ENCODE assay signal across 16 cellular contexts in the genomic region with DNA sequence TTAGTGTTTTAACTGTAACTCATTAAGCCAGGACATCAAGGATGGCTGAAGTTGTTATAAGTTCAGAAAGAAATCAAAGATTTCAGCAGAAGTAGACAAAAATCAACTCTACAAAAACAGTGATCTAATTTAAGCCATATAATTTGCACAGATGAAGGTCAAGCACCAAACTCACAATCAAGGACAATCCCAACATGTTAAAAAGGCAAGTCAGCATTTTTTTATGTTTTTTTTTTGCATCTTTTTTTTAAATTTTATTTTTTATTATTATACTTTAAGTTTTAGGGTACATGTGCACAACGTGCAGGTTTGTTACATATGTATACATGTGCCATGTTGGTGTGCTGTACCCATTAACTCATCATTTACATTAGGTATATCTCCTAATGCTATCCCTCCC. TPM values are rescaled to one million over a fixed set of nuclear protein-coding genes. Genes with fewer than 3 reads are reported as not detected.
"Had no signal": no experiment of that assay in that cellular context is flagged by ENCODE, and none has a peak within 500 bp of the region (broad histone marks: within the 10 kb centered on the region; RNA-seq: fewer than 3 reads in every experiment).

No MANE protein-coding gene starts in this region.

RNA-seq across cellular contexts. Expression of a gene that starts 4.7 kb away (rescaled TPM):
- total RNA-seq: activated CD4-positive, alpha-beta memory T cell treated with anti-CD3 and anti-CD28 coated beads for 36 hours; activated CD4-positive, alpha-beta T cell treated with anti-CD3 and anti-CD28 coated beads, Interleukin-2, amount 10 ng/mL, durations not matched to agents 24 days and 14 days; activated CD8-positive, alpha-beta memory T cell treated with anti-CD3 and anti-CD28 coated beads for 36 hours; activated CD8-positive, alpha-beta T cell treated with anti-CD3 and anti-CD28 coated beads for 36 hours; activated naive CD4-positive, alpha-beta T cell treated with anti-CD3 and anti-CD28 coated beads for 36 hours; activated naive CD4-positive, alpha-beta T cell treated with anti-CD3 and anti-CD28 coated beads, Interleukin-2, amount 50 U/mL, for 72 hours; activated naive CD8-positive, alpha-beta T cell treated with anti-CD3 and anti-CD28 coated beads for 36 hours; activated T-cell treated with anti-CD3 and anti-CD28 coated beads, Interleukin-2, amount 50 U/mL, for 4 hours; activated T-helper 1 cell treated with anti-CD3 and anti-CD28 coated beads, Interleukin-12 subunit alpha, Interleukin-12 subunit beta, Interleukin-2, Interleukin-4 antibody, amounts not matched to agents 30 ng/mL and 10 ng/mL and 1 ng/mL, durations not matched to agents 14 hours and 24 hours and 36 hours; activated T-helper 17 cell treated with anti-CD3 and anti-CD28 coated beads, Interleukin-2, amount 50 U/mL, for 72 hours; astrocyte; body of pancreas; breast epithelium; cardiac septum; cerebellum had no signal
- polyA plus RNA-seq: aorta had no signal
